23 cellular contexts compared by ENCODE assay signal in genomic region chr11:31921066-31921465, GRCh38.
DNase-seq lines count a peak whose midpoint lies in the region; ATAC-seq and TF ChIP-seq lines count a peak whose summit lies in the region.
"Had no signal": no experiment of that assay in that cellular context is flagged by ENCODE, and none has a peak within 500 bp of the region (broad histone marks: within the 10 kb centered on the region; RNA-seq: fewer than 3 reads in every experiment).

No MANE protein-coding gene starts in this region.

- H2AK5ac ChIP-seq in mesenchymal stem cell (ENCODE audit: low read length, severe bottlenecking): no peak overlapping the region

- no peak overlapping the region for H3K4me3 ChIP-seq in mesenchymal stem cell (ENCODE audit: insufficient read depth in 1 of 2, low read depth in 1 of 2, low read length in 2 of 2)
- no peak overlapping the region for H3K4me3 ChIP-seq in aorta (ENCODE audit: low read length in 2 of 2)
- H3K4me3 ChIP-seq: ascending aorta, pancreas, right lobe of liver, SK-N-MC, thoracic aorta had no signal

- H3K27me3 ChIP-seq in mesenchymal stem cell (ENCODE audit: control insufficient read depth in 1 of 2, insufficient read depth in 1 of 2, low read length in 2 of 2): peaks cover 0 to 12% of the 10 kb centered on the region in 2 experiments
- peaks cover 0 to 3% of the 10 kb centered on the region in 2 donors for H3K27me3 ChIP-seq in aorta (ENCODE audit: control insufficient read depth in 1 of 2, insufficient read depth in 2 of 2, low read length in 1 of 2)
- H3K27me3 ChIP-seq: ascending aorta, pancreas, right lobe of liver had no signal

- H3K4ac ChIP-seq in mesenchymal stem cell (ENCODE audit: low read depth in 1 of 2, low read length in 2 of 2): no peak overlapping the region

- no peak overlapping the region; the same call in 1 of the 2 replicates for H3K4me3 Mint-ChIP-seq in HFFc6
- H3K4me3 Mint-ChIP-seq: activated CD4-positive, alpha-beta T cell treated with anti-CD3 and anti-CD28 coated beads, Interleukin-2, amount 10 ng/mL, durations not matched to agents 24 days and 14 days; activated naive CD4-positive, alpha-beta T cell treated with anti-CD3 and anti-CD28 coated beads, Interleukin-2, amount 10 ng/mL, durations not matched to agents 7 days and 5 days; activated T-cell treated with anti-CD3 and anti-CD28 coated beads, Interleukin-2, amount 50 U/mL, for 72 hours; immature natural killer cell; nephron progenitor cell had no signal

- peak; percentile 46 for DNase-seq in AG20443 (ENCODE audit: low spot score)
- peak; percentile 61 for DNase-seq in HFFc6
- DNase-seq in astrocyte of the hippocampus (ENCODE audit: low read depth, low spot score): peak; percentile 66
- no peak for DNase-seq in mesenchymal stem cell
- DNase-seq in aorta: no peak
- no peak for DNase-seq in NCI-H1092 treated with DMSO at 0.1 percent for 48 hours (lab: John Stamatoyannopoulos, UW)
- DNase-seq in NK-92 treated with Interleukin-12 subunit alpha and Interleukin-12 subunit beta, amount 100 ng/mL, for 24 hours (lab: John Stamatoyannopoulos, UW): no peak
- DNase-seq in DMS79 (lab: John Stamatoyannopoulos, UW): no peak
- DNase-seq: activated CD4-positive, alpha-beta T cell treated with anti-CD3 and anti-CD28 coated beads, Interleukin-2, amount 10 ng/mL, durations not matched to agents 24 days and 14 days; activated naive CD4-positive, alpha-beta T cell treated with anti-CD3 and anti-CD28 coated beads, Interleukin-2, amount 10 ng/mL, durations not matched to agents 7 days and 5 days; activated T-cell treated with anti-CD3 and anti-CD28 coated beads, Interleukin-2, amount 50 U/mL, for 72 hours; immature natural killer cell; KG1; NCI-H1694; NCI-H2171 treated with DMSO at 0.1 percent for 48 hours; NCI-H69; nephron progenitor cell; pancreas; right lobe of liver; stimulated activated naive CD8-positive, alpha-beta T cell treated with anti-CD3 and anti-CD28 coated beads, Interleukin-15, Interleukin-2, amounts not matched to agents 100 U/mL and 50 U/mL, for 24 hours had no signal

- no peak overlapping the region for H4K8ac ChIP-seq in mesenchymal stem cell (ENCODE audit: low read length)

- no peak overlapping the region for H2BK12ac ChIP-seq in mesenchymal stem cell (ENCODE audit: low read length in 2 of 2)

- intact Hi-C loops in aorta (cut with DNase I): no loop called here

- H3K14ac ChIP-seq in mesenchymal stem cell (ENCODE audit: low read length in 2 of 2): no peak overlapping the region

- H3K9ac ChIP-seq in mesenchymal stem cell (ENCODE audit: low read length): no peak overlapping the region

- no peak for ATAC-seq in aorta (ENCODE audit: low FRiP score)
- ATAC-seq: activated T-cell treated with anti-CD3 and anti-CD28 coated beads, Interleukin-2, amount 50 U/mL, for 72 hours; right lobe of liver; stimulated activated naive CD8-positive, alpha-beta T cell treated with anti-CD3 and anti-CD28 coated beads, Interleukin-15, Interleukin-2, amounts not matched to agents 100 U/mL and 50 U/mL, for 24 hours had no signal

- H3K36me3 ChIP-seq in mesenchymal stem cell (ENCODE audit: control insufficient read depth in 1 of 2, insufficient read depth in 2 of 2, low read depth in 1 of 2, low read length in 2 of 2): no peaks in the 10 kb centered on the region
- no peaks in the 10 kb centered on the region for H3K36me3 ChIP-seq in aorta (ENCODE audit: control insufficient read depth in 1 of 2, insufficient read depth in 2 of 2, low read length in 1 of 2)
- H3K36me3 ChIP-seq: ascending aorta, pancreas, right lobe of liver, thoracic aorta had no signal

- no peak for TF ChIP-seq CTCF in HFFc6 (IDR thresholded peaks at IDR 0.05)

- H2BK120ac ChIP-seq in mesenchymal stem cell (ENCODE audit: low read depth, low read length): no peak overlapping the region

- no peak overlapping the region for H2BK15ac ChIP-seq in mesenchymal stem cell (ENCODE audit: low read depth, poor library complexity, severe bottlenecking)

- no peak overlapping the region for H2AFZ ChIP-seq in mesenchymal stem cell (ENCODE audit: low read depth, low read length)

- no peak overlapping the region for H3K23ac ChIP-seq in mesenchymal stem cell (ENCODE audit: low read length in 2 of 2)

- H3K9me3 ChIP-seq in mesenchymal stem cell (ENCODE audit: control insufficient read depth, low read length) (no peaks in the 10 kb centered on the region), aorta (ENCODE audit: control insufficient read depth, low read length) (peaks cover 1% of the 10 kb centered on the region)
- H3K9me3 ChIP-seq: ascending aorta, pancreas, right lobe of liver, thoracic aorta had no signal

- H3K4me1 ChIP-seq in mesenchymal stem cell (ENCODE audit: control insufficient read depth, insufficient read depth, low read depth, low read length): peaks cover 2% of the 10 kb centered on the region
- H3K4me1 ChIP-seq in aorta (ENCODE audit: control insufficient read depth in 1 of 2, insufficient read depth in 2 of 2, low read length in 2 of 2): no peaks in the 10 kb centered on the region
- H3K4me1 ChIP-seq: ascending aorta, pancreas, right lobe of liver had no signal

- H4K91ac ChIP-seq in mesenchymal stem cell (ENCODE audit: low read length): no peak overlapping the region

- H3K4me1 Mint-ChIP-seq in HFFc6 (ENCODE audit: low read depth): peaks cover 18% of the 10 kb centered on the region
- H3K4me1 Mint-ChIP-seq: activated CD4-positive, alpha-beta T cell treated with anti-CD3 and anti-CD28 coated beads, Interleukin-2, amount 10 ng/mL, durations not matched to agents 24 days and 14 days; activated naive CD4-positive, alpha-beta T cell treated with anti-CD3 and anti-CD28 coated beads, Interleukin-2, amount 10 ng/mL, durations not matched to agents 7 days and 5 days; immature natural killer cell; nephron progenitor cell had no signal

- H3K36me3 Mint-ChIP-seq in HFFc6 (ENCODE audit: low read depth): no peaks in the 10 kb centered on the region
- H3K36me3 Mint-ChIP-seq: activated naive CD4-positive, alpha-beta T cell treated with anti-CD3 and anti-CD28 coated beads, Interleukin-2, amount 10 ng/mL, durations not matched to agents 7 days and 5 days; immature natural killer cell had no signal

- peaks cover 13% of the 10 kb centered on the region for H3K27me3 Mint-ChIP-seq in HFFc6 (ENCODE audit: insufficient read depth)

- H3K27ac ChIP-seq in mesenchymal stem cell (ENCODE audit: low read length, poor library complexity, severe bottlenecking) (peak overlapping the region; percentile 57), aorta (ENCODE audit: low read depth in 1 of 2, low read length in 2 of 2) (no peak overlapping the region)
- H3K27ac ChIP-seq: ascending aorta, pancreas, right lobe of liver, SK-N-MC, thoracic aorta had no signal

- peak overlapping the region; percentile 16 for H3K4me2 ChIP-seq in mesenchymal stem cell (ENCODE audit: low read length, poor library complexity, severe bottlenecking)

- H3K27ac Mint-ChIP-seq in HFFc6: no peak overlapping the region; the same call in 1 of the 2 replicates
- H3K27ac Mint-ChIP-seq: activated CD4-positive, alpha-beta T cell treated with anti-CD3 and anti-CD28 coated beads, Interleukin-2, amount 10 ng/mL, durations not matched to agents 24 days and 14 days; activated naive CD4-positive, alpha-beta T cell treated with anti-CD3 and anti-CD28 coated beads, Interleukin-2, amount 10 ng/mL, durations not matched to agents 7 days and 5 days; activated T-cell treated with anti-CD3 and anti-CD28 coated beads, Interleukin-2, amount 50 U/mL, for 72 hours; immature natural killer cell; nephron progenitor cell had no signal

- no peak overlapping the region for H2BK5ac ChIP-seq in mesenchymal stem cell (ENCODE audit: low read depth, low read length, poor library complexity, severe bottlenecking)

- no peaks in the 10 kb centered on the region for H3K9me3 Mint-ChIP-seq in HFFc6
- H3K9me3 Mint-ChIP-seq: activated CD4-positive, alpha-beta T cell treated with anti-CD3 and anti-CD28 coated beads, Interleukin-2, amount 10 ng/mL, durations not matched to agents 24 days and 14 days; activated naive CD4-positive, alpha-beta T cell treated with anti-CD3 and anti-CD28 coated beads, Interleukin-2, amount 10 ng/mL, durations not matched to agents 7 days and 5 days; activated T-cell treated with anti-CD3 and anti-CD28 coated beads, Interleukin-2, amount 50 U/mL, for 72 hours; nephron progenitor cell had no signal

- 64% methylated on average over 4 of the region's 4 CpGs for WGBS in mesenchymal stem cell
- WGBS in aorta, 2 donors: 23 to 25% methylated on average over 4 of the region's 4 CpGs

- no peak overlapping the region for H3K18ac ChIP-seq in mesenchymal stem cell (ENCODE audit: low read depth in 1 of 2, low read length in 2 of 2)

- no peaks in the 10 kb centered on the region for H3K79me1 ChIP-seq in mesenchymal stem cell (replicated peaks; ENCODE audit: low read length, poor library complexity, severe bottlenecking)

Comparison
In these comparisons a context has a peak if more than half of its experiments do, and no peak if none do; other contexts are left out.
1. DNase-seq: peak in AG20443 (single experiment), HFFc6 (single experiment) and astrocyte of the hippocampus (single experiment); none in mesenchymal stem cell (single experiment), aorta (0 of 2), NCI-H1092 treated with DMSO at 0.1 percent for 48 hours (single experiment), NK-92 treated with Interleukin-12 subunit alpha and Interleukin-12 subunit beta, amount 100 ng/mL, for 24 hours (single experiment) and DMS79 (single experiment).